Comparison of ENCODE assay signal across 9 cellular contexts in the genomic region with DNA sequence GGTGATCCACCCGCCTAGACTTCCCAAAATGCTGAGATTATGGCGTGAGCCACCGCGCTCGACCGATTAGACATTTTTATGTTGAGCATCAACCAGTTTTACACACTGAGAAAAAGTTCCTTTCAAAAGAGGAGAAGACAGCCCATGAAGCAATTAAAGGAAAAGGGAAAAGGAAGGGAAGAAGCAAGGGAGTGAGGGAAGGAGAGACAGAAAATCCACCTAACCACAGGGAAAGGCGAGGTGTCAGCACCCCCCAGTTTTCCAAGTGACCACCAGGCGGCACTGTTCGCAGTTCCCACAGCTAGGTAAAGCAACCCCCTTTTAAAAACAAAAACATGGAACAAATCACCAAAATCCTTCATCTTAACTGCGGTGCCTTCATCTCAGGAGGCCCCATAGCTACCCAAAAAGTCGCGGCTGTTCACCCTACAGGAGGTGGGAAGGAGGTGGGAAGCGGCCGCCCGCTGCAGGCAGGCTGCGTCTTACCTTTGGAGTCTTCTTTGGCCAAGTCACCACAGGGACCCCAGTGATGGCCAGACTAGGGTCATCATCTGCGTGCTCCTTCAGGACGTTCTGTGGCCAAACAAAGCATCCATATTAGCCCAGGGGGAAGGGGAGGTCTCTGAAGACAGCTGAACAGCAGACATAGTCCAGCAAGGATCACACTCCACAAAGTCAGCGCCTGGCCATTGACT.
DNase-seq lines count a peak whose midpoint lies in the region; ATAC-seq, FAIRE-seq and TF ChIP-seq lines count a peak whose summit lies in the region.
"Had no signal": no experiment of that assay in that cellular context is flagged by ENCODE, and none has a peak within 500 bp of the region (broad histone marks: within the 10 kb centered on the region; RNA-seq: fewer than 3 reads in every experiment).

No MANE protein-coding gene starts in this region.

- no peak for TF ChIP-seq POLR2A in H54 (IDR thresholded peaks at IDR 0.05; ENCODE audit: low read depth, low read length)

- no peaks in the 10 kb centered on the region for H3K9me3 ChIP-seq in OCI-LY3 (ENCODE audit: insufficient read depth, low read length)

- no peak overlapping the region for H3K27ac Mint-ChIP-seq in activated T-cell treated with anti-CD3 and anti-CD28 coated beads, Interleukin-2, amount 50 U/mL, for 72 hours
- H3K27ac Mint-ChIP-seq: dendritic cell treated with granulocyte-macrophage colony-stimulating factor and Interleukin-4, amounts not matched to agents 40 ng/mL and 50 ng/mL, for 4 days had no signal

- peaks cover 18% of the 10 kb centered on the region for H3K4me1 Mint-ChIP-seq in activated T-cell treated with anti-CD3 and anti-CD28 coated beads, Interleukin-2, amount 50 U/mL, for 72 hours (ENCODE audit: low read depth)

- FAIRE-seq in H54 (lab: Jason Lieb, UNC), result no peak

- no peak overlapping the region for H3K4me3 Mint-ChIP-seq in activated T-cell treated with anti-CD3 and anti-CD28 coated beads, Interleukin-2, amount 50 U/mL, for 72 hours
- H3K4me3 Mint-ChIP-seq: dendritic cell treated with granulocyte-macrophage colony-stimulating factor and Interleukin-4, amounts not matched to agents 40 ng/mL and 50 ng/mL, for 4 days had no signal

- peaks cover 68% of the 10 kb centered on the region for H3K36me3 ChIP-seq in OCI-LY3 (replicated peaks; ENCODE audit: low read depth, low read length)

- H3K4me1 ChIP-seq in OCI-LY3 (ENCODE audit: low read length), result no peaks in the 10 kb centered on the region

- TF ChIP-seq CTCF in OCI-LY3 (IDR thresholded peaks at IDR 0.05; ENCODE audit: low read depth, low read length), result peak; percentile 76
- TF ChIP-seq CTCF in fibroblast of the aortic adventitia (IDR thresholded peaks at IDR 0.05; ENCODE audit: insufficient read depth, low read length), result peak; percentile 91
- peak; percentile 95 for TF ChIP-seq CTCF in retinal pigment epithelial cell (conservative IDR thresholded peaks at IDR 0.05; ENCODE audit: low read depth, low read length)

- H3K4me3 ChIP-seq in OCI-LY3 (ENCODE audit: low read length) (no peak overlapping the region), fibroblast of the aortic adventitia (ENCODE audit: low read depth, low read length) (no peak overlapping the region), retinal pigment epithelial cell (ENCODE audit: low read length) (no peak overlapping the region)

- peaks cover 71% of the 10 kb centered on the region for H4K20me1 ChIP-seq in OCI-LY3 (ENCODE audit: insufficient read depth, low read length)

- no peak overlapping the region for H3K4me2 ChIP-seq in OCI-LY3 (ENCODE audit: low read length)

- H3K79me2 ChIP-seq in OCI-LY3 (ENCODE audit: low read length), result peaks cover 98% of the 10 kb centered on the region

- DNase-seq in DMS53 (lab: John Stamatoyannopoulos, UW) (peak; percentile 47), DMS53 treated with DMSO at 0.1 percent for 48 hours (lab: John Stamatoyannopoulos, UW; ENCODE audit: unreplicated experiment) (no peak), fibroblast of the aortic adventitia (ENCODE audit: low read depth) (peak; percentile 48), retinal pigment epithelial cell (ENCODE audit: low read depth) (no peak), H54 (ENCODE audit: insufficient read length, low spot score) (no peak)
- DNase-seq in activated T-cell treated with anti-CD3 and anti-CD28 coated beads, Interleukin-2, amount 50 U/mL, for 72 hours, result peak; percentile 57 to 61

- no peaks in the 10 kb centered on the region for H3K27me3 ChIP-seq in OCI-LY3 (ENCODE audit: low read depth, low read length)

- H3K36me3 Mint-ChIP-seq in activated T-cell treated with anti-CD3 and anti-CD28 coated beads, Interleukin-2, amount 50 U/mL, for 72 hours (ENCODE audit: insufficient read depth in 2 of 2), result peaks cover 0 to 1% of the 10 kb centered on the region in 2 donors

- ATAC-seq in activated T-cell treated with anti-CD3 and anti-CD28 coated beads, Interleukin-2, amount 50 U/mL, for 72 hours (replicated peaks in 1 of 2), result peak; percentile 45 to 60
- ATAC-seq in GM18861 (IDR thresholded peaks at IDR 0.05; ENCODE audit: unreplicated experiment), result no peak

- no peaks in the 10 kb centered on the region for H3K27me3 Mint-ChIP-seq in activated T-cell treated with anti-CD3 and anti-CD28 coated beads, Interleukin-2, amount 50 U/mL, for 72 hours (ENCODE audit: low read depth)
- H3K27me3 Mint-ChIP-seq: dendritic cell treated with granulocyte-macrophage colony-stimulating factor and Interleukin-4, amounts not matched to agents 40 ng/mL and 50 ng/mL, for 4 days had no signal

- no peak overlapping the region for H3K9ac ChIP-seq in OCI-LY3 (ENCODE audit: low read length)

- no peak overlapping the region for H2AFZ ChIP-seq in OCI-LY3 (ENCODE audit: low read depth, low read length)

- H3K9me3 Mint-ChIP-seq in activated T-cell treated with anti-CD3 and anti-CD28 coated beads, Interleukin-2, amount 50 U/mL, for 72 hours, result no peaks in the 10 kb centered on the region
- H3K9me3 Mint-ChIP-seq: dendritic cell treated with granulocyte-macrophage colony-stimulating factor and Interleukin-4, amounts not matched to agents 40 ng/mL and 50 ng/mL, for 4 days had no signal

- H3K27ac ChIP-seq in OCI-LY3 (ENCODE audit: low read length), result no peak overlapping the region

Comparison
In these comparisons a context has a peak if more than half of its experiments do, and no peak if none do; other contexts are left out.
1. DNase-seq: peak in DMS53 (single experiment), activated T-cell treated with anti-CD3 and anti-CD28 coated beads, Interleukin-2, amount 50 U/mL, for 72 hours (2 of 2) and fibroblast of the aortic adventitia (single experiment); none in DMS53 treated with DMSO at 0.1 percent for 48 hours (single experiment), retinal pigment epithelial cell (single experiment) and H54 (single experiment).
2. Peak in every context shown above with its lines, with median percentiles within 50 percentile points of each other: CTCF ChIP-seq.